Comparison of ENCODE assay signal across 12 cellular contexts in genomic region chr7:51033722-51034530, GRCh38.
DNase-seq lines count a peak whose midpoint lies in the region; ATAC-seq, FAIRE-seq and TF ChIP-seq lines count a peak whose summit lies in the region.
"Had no signal": no experiment of that assay in that cellular context is flagged by ENCODE, and none has a peak within 500 bp of the region (broad histone marks: within the 10 kb centered on the region; RNA-seq: fewer than 3 reads in every experiment).

No MANE protein-coding gene starts in this region.

- H3K27ac Mint-ChIP-seq in stimulated activated naive CD8-positive, alpha-beta T cell treated with anti-CD3 and anti-CD28 coated beads, Interleukin-15, amount 100 ng/mL, for 72 hours: no peak overlapping the region
- peak overlapping the region; percentile 61 for H3K27ac Mint-ChIP-seq in osteocyte (ENCODE audit: unreplicated experiment)
- H3K27ac Mint-ChIP-seq: activated naive CD8-positive, alpha-beta T cell had no signal

- peaks cover under 1% of the 10 kb centered on the region for H3K27me3 Mint-ChIP-seq in stimulated activated naive CD8-positive, alpha-beta T cell treated with anti-CD3 and anti-CD28 coated beads, Interleukin-15, amount 100 ng/mL, for 72 hours
- H3K27me3 Mint-ChIP-seq in osteocyte (ENCODE audit: unreplicated experiment): no peaks in the 10 kb centered on the region
- H3K27me3 Mint-ChIP-seq: activated naive CD8-positive, alpha-beta T cell had no signal

- peak overlapping the region; percentile 59 for H3K4me2 ChIP-seq in fibroblast of lung (ENCODE audit: extremely low read depth, insufficient read depth, low read length)

- H3K4me1 Mint-ChIP-seq in stimulated activated naive CD8-positive, alpha-beta T cell treated with anti-CD3 and anti-CD28 coated beads, Interleukin-15, amount 100 ng/mL, for 72 hours: no peaks in the 10 kb centered on the region
- H3K4me1 Mint-ChIP-seq in osteocyte (ENCODE audit: unreplicated experiment): peaks cover 63% of the 10 kb centered on the region

- peak overlapping the region; percentile 27 for H2AFZ ChIP-seq in fibroblast of lung (ENCODE audit: low read length)

- H3K36me3 Mint-ChIP-seq in osteocyte (ENCODE audit: unreplicated experiment): no peaks in the 10 kb centered on the region
- H3K36me3 Mint-ChIP-seq: activated naive CD8-positive, alpha-beta T cell had no signal

- H3K4me1 ChIP-seq in fibroblast of lung (ENCODE audit: control insufficient read depth, extremely low read depth, insufficient read depth, low read length): peaks cover 29% of the 10 kb centered on the region
- H3K4me1 ChIP-seq: right lobe of liver had no signal

- H3K9me3 Mint-ChIP-seq in stimulated activated naive CD8-positive, alpha-beta T cell treated with anti-CD3 and anti-CD28 coated beads, Interleukin-15, amount 100 ng/mL, for 72 hours: no peaks in the 10 kb centered on the region
- H3K9me3 Mint-ChIP-seq in osteocyte (ENCODE audit: unreplicated experiment): no peaks in the 10 kb centered on the region

- no peak overlapping the region for H3K4me3 Mint-ChIP-seq in stimulated activated naive CD8-positive, alpha-beta T cell treated with anti-CD3 and anti-CD28 coated beads, Interleukin-15, amount 100 ng/mL, for 72 hours
- no peak overlapping the region for H3K4me3 Mint-ChIP-seq in osteocyte (ENCODE audit: unreplicated experiment)
- H3K4me3 Mint-ChIP-seq: activated naive CD8-positive, alpha-beta T cell had no signal

- H3K27ac ChIP-seq in fibroblast of lung (ENCODE audit: insufficient read depth, low read length): peak overlapping the region; percentile 30
- H3K27ac ChIP-seq: right lobe of liver had no signal

- no peak for DNase-seq in stimulated activated naive CD8-positive, alpha-beta T cell treated with anti-CD3 and anti-CD28 coated beads, Interleukin-15, amount 100 ng/mL, for 72 hours
- no peak for DNase-seq in stimulated activated naive CD8-positive, alpha-beta T cell treated with anti-CD3 and anti-CD28 coated beads, Interleukin-15, Interleukin-2, amounts not matched to agents 100 U/mL and 50 U/mL, for 24 hours
- DNase-seq in fibroblast of lung (ENCODE audit: low read depth in 2 of 2): no peak
- no peak for DNase-seq in osteocyte (ENCODE audit: extremely low spot score, unreplicated experiment)
- no peak for DNase-seq in NCI-H1417 treated with DMSO at 0.1 percent for 48 hours (lab: John Stamatoyannopoulos, UW)
- no peak for DNase-seq in D721Med (ENCODE audit: insufficient read length, low spot score)
- DNase-seq: activated CD8-positive, alpha-beta memory T cell treated with anti-CD3 and anti-CD28 coated beads, Interleukin-2, amount 50 U/mL, for 48 hours had no signal

- no peaks in the 10 kb centered on the region for H3K79me2 ChIP-seq in fibroblast of lung (ENCODE audit: control insufficient read depth, insufficient read depth, low read length)

- TF ChIP-seq CTCF in fibroblast of lung (conservative IDR thresholded peaks at IDR 0.05 in 1 of 2, IDR thresholded peaks at IDR 0.05 in 1 of 2; ENCODE audit: low read depth in 1 of 2, low read length in 2 of 2) (no peak), osteocyte (IDR thresholded peaks at IDR 0.05) (no peak), D721Med (IDR thresholded peaks at IDR 0.05; ENCODE audit: insufficient read depth, missing control alignments) (no peak)

- no peaks in the 10 kb centered on the region for H3K27me3 ChIP-seq in fibroblast of lung (ENCODE audit: control insufficient read depth, insufficient read depth, low read length)
- H3K27me3 ChIP-seq: right lobe of liver had no signal

- no peak for FAIRE-seq in D721Med (lab: Jason Lieb, UNC)
- FAIRE-seq: HepG2 had no signal

- H3K9ac ChIP-seq in fibroblast of lung (ENCODE audit: insufficient read depth, low read length): no peak overlapping the region

- H3K9me3 ChIP-seq in fibroblast of lung (ENCODE audit: control insufficient read depth, insufficient read depth, low read depth, low read length): no peaks in the 10 kb centered on the region
- H3K9me3 ChIP-seq: right lobe of liver had no signal

- peak; percentile 21 for ATAC-seq in stimulated activated naive CD8-positive, alpha-beta T cell treated with anti-CD3 and anti-CD28 coated beads, Interleukin-15, amount 100 ng/mL, for 72 hours
- ATAC-seq in stimulated activated naive CD8-positive, alpha-beta T cell treated with anti-CD3 and anti-CD28 coated beads, Interleukin-15, Interleukin-2, amounts not matched to agents 100 U/mL and 50 U/mL, for 24 hours: no peak
- no peak for ATAC-seq in HG03432 (IDR thresholded peaks at IDR 0.05; ENCODE audit: unreplicated experiment)
- no peak for ATAC-seq in HG03521 (IDR thresholded peaks at IDR 0.05; ENCODE audit: unreplicated experiment)
- ATAC-seq: HepG2 had no signal

- H4K20me1 ChIP-seq in fibroblast of lung (ENCODE audit: control insufficient read depth, extremely low read depth, insufficient read depth, low read length): no peaks in the 10 kb centered on the region

- no peak overlapping the region for H3K4me3 ChIP-seq in fibroblast of lung (replicated peaks in 1 of 4; ENCODE audit: control extremely low read depth in 1 of 4, insufficient read depth in 1 of 4, low read depth in 3 of 4, low read length in 4 of 4)
- H3K4me3 ChIP-seq: right lobe of liver had no signal

- no peaks in the 10 kb centered on the region for H3K36me3 ChIP-seq in fibroblast of lung (ENCODE audit: control insufficient read depth, insufficient read depth, low read length)
